Comparison of ENCODE assay signal across 8 cellular contexts in the genomic region with DNA sequence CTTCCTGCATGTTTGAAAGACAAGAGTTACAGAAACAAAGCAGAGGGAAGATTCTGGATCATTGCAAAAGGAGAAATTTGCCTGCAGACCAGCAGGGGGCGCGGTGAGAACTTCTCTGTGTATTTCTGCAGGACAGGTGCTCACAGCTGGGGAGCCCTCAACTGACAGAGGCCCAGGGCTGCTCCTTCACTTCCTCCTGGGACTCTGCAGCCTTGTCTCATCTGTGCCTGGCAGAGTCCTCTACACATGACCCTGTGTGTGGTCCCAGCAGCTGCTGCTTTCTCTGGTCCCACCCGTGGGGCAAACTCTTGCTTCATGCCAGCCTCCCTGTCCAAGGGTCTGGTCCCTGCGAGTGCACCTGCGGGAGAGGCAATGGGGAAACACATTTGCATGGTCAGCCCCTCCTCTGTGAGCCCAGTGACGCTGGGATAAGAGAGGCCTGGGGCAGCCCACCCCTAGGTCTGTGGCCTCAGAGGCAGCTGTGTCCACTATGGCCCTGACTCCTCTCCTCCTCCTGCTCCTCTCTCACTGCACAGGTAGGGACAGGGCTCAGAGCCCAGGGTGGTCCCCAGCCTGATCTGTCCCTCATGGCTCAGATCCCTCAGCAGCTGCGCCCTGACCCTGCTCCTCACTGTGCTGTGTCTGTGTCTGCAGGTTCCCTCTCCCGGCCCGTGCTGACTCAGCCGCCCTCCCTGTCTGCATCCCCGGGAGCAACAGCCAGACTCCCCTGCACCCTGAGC. TPM values are rescaled to one million over a fixed set of nuclear protein-coding genes. Genes with fewer than 3 reads are reported as not detected.
DNase-seq lines count a peak whose midpoint lies in the region; ATAC-seq and TF ChIP-seq lines count a peak whose summit lies in the region.

No MANE protein-coding gene starts in this region.

- H3K27me3 ChIP-seq in PC-3 (ENCODE audit: low read length) = peaks cover 18% of the 10 kb centered on the region
- H3K27me3 ChIP-seq in liver (ENCODE audit: control insufficient read depth in 4 of 4, insufficient read depth in 4 of 4, low read length in 3 of 4) = peaks cover 0 to 8% (median 4%) of the 10 kb centered on the region in 4 donors

- BruUV-seq in PC-3 (replicated peaks; lab: Mats Ljungman, UMichigan) = no TSS peak

- H3K36me3 ChIP-seq in PC-3 (ENCODE audit: low read depth, low read length) (no peaks in the 10 kb centered on the region), liver (ENCODE audit: control insufficient read depth in 4 of 4, insufficient read depth in 3 of 4, low read depth in 1 of 4, low read length in 3 of 4) (no peaks in the 10 kb centered on the region)

- 48% methylated on average over 11 of the region's 11 CpGs for WGBS in liver

- H3K79me2 ChIP-seq in PC-3 (ENCODE audit: low read length) = no peaks in the 10 kb centered on the region

- no peaks in the 10 kb centered on the region for H3K4me1 ChIP-seq in PC-3 (ENCODE audit: insufficient read depth, low read length)
- no peaks in the 10 kb centered on the region for H3K4me1 ChIP-seq in liver (ENCODE audit: control insufficient read depth in 4 of 4, insufficient read depth in 4 of 4, low read length in 3 of 4)

- H3K9ac ChIP-seq in PC-3 (ENCODE audit: low read length) (no peak overlapping the region), liver (ENCODE audit: low read depth in 1 of 2, low read length in 2 of 2) (no peak overlapping the region)

- H3K4me3 ChIP-seq in PC-3 (ENCODE audit: low read length) (no peak overlapping the region), astrocyte of the cerebellum (ENCODE audit: low read depth, low read length) (no peak overlapping the region), liver (ENCODE audit: low read depth in 1 of 3, low read length in 3 of 3) (no peak overlapping the region)

- DNase-seq in activated gamma-delta T cell treated with Interleukin-2 at 50 U/mL for 16 hours = peak; percentile 43
- no peak for DNase-seq in activated gamma-delta T cell (lab: John Stamatoyannopoulos, UW)
- DNase-seq in PC-3 = peak; percentile 18
- no peak for DNase-seq in astrocyte of the cerebellum (ENCODE audit: low read depth)
- no peak for DNase-seq in OCI-M2 (lab: John Stamatoyannopoulos, UW; ENCODE audit: unreplicated experiment)
- no peak for DNase-seq in dedifferentiated amniotic fluid mesenchymal stem cell (ENCODE audit: extremely low spot score)

- H3K27ac ChIP-seq in PC-3 (ENCODE audit: low read length) (no peak overlapping the region), liver (ENCODE audit: low read depth in 1 of 2, low read length in 2 of 2) (no peak overlapping the region)

- TF ChIP-seq CTCF in PC-3 (conservative IDR thresholded peaks at IDR 0.05; ENCODE audit: low read depth, low read length) (peak; percentile 52; the same call in 1 of the 2 replicates), astrocyte of the cerebellum (IDR thresholded peaks at IDR 0.05; ENCODE audit: low read depth, low read length, missing control alignments) (peak; percentile 69), liver (IDR thresholded peaks at IDR 0.05; ENCODE audit: low read depth, low read length, missing input control) (peak; percentile 67)

- no peak overlapping the region for H2AFZ ChIP-seq in PC-3 (ENCODE audit: low read length)

- ATAC-seq in HG02938 (IDR thresholded peaks at IDR 0.05; ENCODE audit: unreplicated experiment) (peak; percentile 48), PC-3 (peak; percentile 33)

- H4K20me1 ChIP-seq in PC-3 (ENCODE audit: low read length) = no peaks in the 10 kb centered on the region

- H3K9me2 ChIP-seq in PC-3 (replicated peaks; ENCODE audit: low read length) = no peaks in the 10 kb centered on the region

- in situ Hi-C loops in astrocyte of the cerebellum (cut with HindIII; ENCODE audit: low sequenced_read_pairs) = no loop called here

- H3K9me3 ChIP-seq in PC-3 (ENCODE audit: low read length) (no peaks in the 10 kb centered on the region), liver (ENCODE audit: control insufficient read depth in 4 of 4, low read length in 3 of 4) (no peaks in the 10 kb centered on the region)

- POLR2A ChIA-PET in PC-3 (lab: Charles Lee; ENCODE audit: unreplicated experiment) = no interaction called here

- TF ChIP-seq RAD21 in liver (IDR thresholded peaks at IDR 0.05) = peak in 1 of 2 donors; percentile 44

- CTCF ChIA-PET in PC-3 (lab: Charles Lee) = interaction anchor here (0.6 kb wide), 1 partner anchor 142 kb away, joined by 3 read pairs; no protein-coding TSS in a partner anchor

- H3F3A ChIP-seq in PC-3 (ENCODE audit: low read length, unreplicated experiment) = no peaks in the 10 kb centered on the region

- no peak overlapping the region for H3K4me2 ChIP-seq in PC-3 (ENCODE audit: low read length)

- intact Hi-C loops in PC-3 (cut with micrococcal nuclease) = no loop called here

TF ChIP-seq in liver, 16 proteins besides CTCF, POLR2A, EP300 and RAD21:
- TF ChIP-seq GABPA (IDR thresholded peaks at IDR 0.05 in 1 of 2, conservative IDR thresholded peaks at IDR 0.05 in 1 of 2) (no peak), YY1 (IDR thresholded peaks at IDR 0.05) (no peak), TAF1 (conservative IDR thresholded peaks at IDR 0.05) (no peak), EGR1 (IDR thresholded peaks at IDR 0.05; ENCODE audit: low read depth in 2 of 2) (no peak), JUND (IDR thresholded peaks at IDR 0.05) (no peak), MAX (IDR thresholded peaks at IDR 0.05) (no peak), HNF4G (IDR thresholded peaks at IDR 0.05) (no peak), HNF4A (conservative IDR thresholded peaks at IDR 0.05) (no peak), NR2F2 (IDR thresholded peaks at IDR 0.05) (no peak), REST (IDR thresholded peaks at IDR 0.05) (no peak), RXRA (IDR thresholded peaks at IDR 0.05) (no peak), SP1 (IDR thresholded peaks at IDR 0.05) (no peak), FOXA1 (IDR thresholded peaks at IDR 0.05) (no peak), FOXA2 (IDR thresholded peaks at IDR 0.05) (no peak)
- TF ChIP-seq, protein P1, sequence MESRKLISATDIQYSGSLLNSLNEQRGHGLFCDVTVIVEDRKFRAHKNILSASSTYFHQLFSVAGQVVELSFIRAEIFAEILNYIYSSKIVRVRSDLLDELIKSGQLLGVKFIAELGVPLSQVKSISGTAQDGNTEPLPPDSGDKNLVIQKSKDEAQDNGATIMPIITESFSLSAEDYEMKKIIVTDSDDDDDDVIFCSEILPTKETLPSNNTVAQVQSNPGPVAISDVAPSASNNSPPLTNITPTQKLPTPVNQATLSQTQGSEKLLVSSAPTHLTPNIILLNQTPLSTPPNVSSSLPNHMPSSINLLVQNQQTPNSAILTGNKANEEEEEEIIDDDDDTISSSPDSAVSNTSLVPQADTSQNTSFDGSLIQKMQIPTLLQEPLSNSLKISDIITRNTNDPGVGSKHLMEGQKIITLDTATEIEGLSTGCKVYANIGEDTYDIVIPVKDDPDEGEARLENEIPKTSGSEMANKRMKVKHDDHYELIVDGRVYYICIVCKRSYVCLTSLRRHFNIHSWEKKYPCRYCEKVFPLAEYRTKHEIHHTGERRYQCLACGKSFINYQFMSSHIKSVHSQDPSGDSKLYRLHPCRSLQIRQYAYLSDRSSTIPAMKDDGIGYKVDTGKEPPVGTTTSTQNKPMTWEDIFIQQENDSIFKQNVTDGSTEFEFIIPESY (IDR thresholded peaks at IDR 0.05) = no peak
- TF ChIP-seq, protein P2, sequence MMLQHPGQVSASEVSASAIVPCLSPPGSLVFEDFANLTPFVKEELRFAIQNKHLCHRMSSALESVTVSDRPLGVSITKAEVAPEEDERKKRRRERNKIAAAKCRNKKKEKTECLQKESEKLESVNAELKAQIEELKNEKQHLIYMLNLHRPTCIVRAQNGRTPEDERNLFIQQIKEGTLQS (IDR thresholded peaks at IDR 0.05) = no peak

RNA-seq across cellular contexts. Expression of gene VPREB1, which starts 43.2 kb away (rescaled TPM):
- total RNA-seq in PC-3 (2014; rRNA removed) (not detected in 2 replicates), liver (1 to 10 TPM in 1 of 2 donors, not detected in 1; 1.1 TPM)
- polyA plus RNA-seq in liver = not detected

Comparison
In these comparisons a context has a peak if more than half of its experiments do, and no peak if none do; other contexts are left out.
1. DNase-seq: peak in activated gamma-delta T cell treated with Interleukin-2 at 50 U/mL for 16 hours (single experiment) and PC-3 (single experiment); none in activated gamma-delta T cell (single experiment), astrocyte of the cerebellum (single experiment), OCI-M2 (single experiment) and dedifferentiated amniotic fluid mesenchymal stem cell (single experiment).
2. Peak in every context shown above with its lines, with median percentiles within 50 percentile points of each other: CTCF ChIP-seq.